14 cellular contexts compared by ENCODE assay signal in genomic region chr1:2358072-2358471, GRCh38.
"Had no signal": no experiment of that assay in that cellular context is flagged by ENCODE, and none has a peak within 500 bp of the region (broad histone marks: within the 10 kb centered on the region; RNA-seq: fewer than 3 reads in every experiment).

No MANE protein-coding gene starts in this region.

- DNase-seq: activated CD4-positive, alpha-beta T cell treated with anti-CD3 and anti-CD28 coated beads for 36 hours; activated CD4-positive, alpha-beta T cell treated with anti-CD3 and anti-CD28 coated beads, Interleukin-2, amount 50 U/mL, for 48 hours; activated gamma-delta T cell; cerebellar nuclear complex; effector CD8-positive, alpha-beta T cell; esophagus squamous epithelium; stimulated activated naive CD4-positive, alpha-beta T cell had no signal

- H3K9me3 Mint-ChIP-seq: activated naive CD4-positive, alpha-beta T cell treated with anti-CD3 and anti-CD28 coated beads, Interleukin-2, amount 50 U/mL, for 24 hours; dendritic cell treated with granulocyte-macrophage colony-stimulating factor and Interleukin-4, amounts not matched to agents 40 ng/mL and 50 ng/mL, for 4 days; neural crest cell had no signal

- H3K27ac Mint-ChIP-seq: activated CD4-positive, alpha-beta T cell treated with anti-CD3 and anti-CD28 coated beads for 36 hours; activated naive CD4-positive, alpha-beta T cell treated with anti-CD3 and anti-CD28 coated beads, Interleukin-2, amount 50 U/mL, for 24 hours; dendritic cell treated with granulocyte-macrophage colony-stimulating factor and Interleukin-4, amounts not matched to agents 40 ng/mL and 50 ng/mL, for 4 days had no signal

- H3K4me3 ChIP-seq: breast epithelium, esophagus squamous epithelium, lower lobe of right lung, prostate gland had no signal

- ATAC-seq: activated CD4-positive, alpha-beta T cell treated with anti-CD3 and anti-CD28 coated beads for 36 hours; sciatic nerve had no signal

- H3K27me3 ChIP-seq: breast epithelium, esophagus squamous epithelium had no signal

- H3K4me1 ChIP-seq: breast epithelium, lower lobe of right lung had no signal

- H3K9me3 ChIP-seq: breast epithelium, esophagus squamous epithelium, lower lobe of right lung, prostate gland had no signal

- H3K27ac ChIP-seq: breast epithelium, esophagus squamous epithelium, lower lobe of right lung, prostate gland had no signal

- H3K27me3 Mint-ChIP-seq: activated CD4-positive, alpha-beta T cell treated with anti-CD3 and anti-CD28 coated beads for 36 hours; activated naive CD4-positive, alpha-beta T cell treated with anti-CD3 and anti-CD28 coated beads, Interleukin-2, amount 50 U/mL, for 24 hours had no signal

- H3K36me3 ChIP-seq: breast epithelium, esophagus squamous epithelium, lower lobe of right lung, prostate gland had no signal

- H3K4me3 Mint-ChIP-seq: activated CD4-positive, alpha-beta T cell treated with anti-CD3 and anti-CD28 coated beads for 36 hours; activated naive CD4-positive, alpha-beta T cell treated with anti-CD3 and anti-CD28 coated beads, Interleukin-2, amount 50 U/mL, for 24 hours; dendritic cell treated with granulocyte-macrophage colony-stimulating factor and Interleukin-4, amounts not matched to agents 40 ng/mL and 50 ng/mL, for 4 days; neural crest cell had no signal

- H3K4me1 Mint-ChIP-seq: activated CD4-positive, alpha-beta T cell treated with anti-CD3 and anti-CD28 coated beads for 36 hours; activated naive CD4-positive, alpha-beta T cell treated with anti-CD3 and anti-CD28 coated beads, Interleukin-2, amount 50 U/mL, for 24 hours; neural crest cell had no signal
